ENCODE assay signal across 12 cellular contexts in genomic region chr20:37529214-37529967, GRCh38. TPM values are rescaled to one million over a fixed set of nuclear protein-coding genes. Genes with fewer than 3 reads are reported as not detected.
A peak's percentile ranks its signal among the peaks of the same experiment; 100 is the strongest.
DNase-seq lines count a peak whose midpoint lies in the region; ATAC-seq, FAIRE-seq and TF ChIP-seq lines count a peak whose summit lies in the region.
"Had no signal": no experiment of that assay in that cellular context is flagged by ENCODE, and none has a peak within 500 bp of the region (broad histone marks: within the 10 kb centered on the region; RNA-seq: fewer than 3 reads in every experiment).

No MANE protein-coding gene starts in this region.

- H3K9me3 Mint-ChIP-seq in progenitor cell of endocrine pancreas (ENCODE audit: low read depth): no peaks in the 10 kb centered on the region

- TF ChIP-seq RAD21 in K562 (CRISPR knock-in tag; conservative IDR thresholded peaks at IDR 0.05 in 1 of 2, IDR thresholded peaks at IDR 0.05 in 1 of 2): peak; percentile 31 to 50

- TF ChIP-seq CTCF in K562 (IDR thresholded peaks at IDR 0.05 in 2 of 3, conservative IDR thresholded peaks at IDR 0.05 in 1 of 3; ENCODE audit: insufficient read depth in 2 of 3, low read depth in 1 of 3, low read length in 3 of 3) (peak; percentile 19 to 53 (median 40); a peak in 3 of 6 replicates), progenitor cell of endocrine pancreas (IDR thresholded peaks at IDR 0.05; ENCODE audit: unreplicated experiment) (no peak), brain microvascular endothelial cell (IDR thresholded peaks at IDR 0.05; ENCODE audit: low read depth, low read length, missing control alignments) (no peak)

- H3K4me1 ChIP-seq in K562 (replicated peaks in 1 of 2; ENCODE audit: control insufficient read depth in 2 of 2, insufficient read depth in 2 of 2, low read length in 2 of 2): peaks cover 24 to 30% of the 10 kb centered on the region in 2 experiments

- peaks cover 31% of the 10 kb centered on the region for H3K79me2 ChIP-seq in K562 (ENCODE audit: control insufficient read depth, insufficient read depth, low read length)

- WGBS in K562 (ENCODE audit: insufficient coverage, low coverage, missing lambda C conversion rate): 67% methylated on average over 8 of the region's 8 CpGs

- no TSS peak for BruUV-seq in K562 (replicated peaks; lab: Mats Ljungman, UMichigan)

- CTCF ChIA-PET in K562 (lab: Yijun Ruan, JAX; ENCODE audit: low intra/inter-chr PET ratio): interaction anchor here (1.6 kb wide), 1 partner anchor 337 kb away, joined by 3 read pairs; no protein-coding TSS in a partner anchor

- peak overlapping the region; percentile 88 for H3K4me3 Mint-ChIP-seq in progenitor cell of endocrine pancreas (ENCODE audit: low read depth)

- no peak for TF ChIP-seq EP300 in K562 (IDR thresholded peaks at IDR 0.05; ENCODE audit: low read length)

- TF ChIP-seq POLR2A in K562 (conservative IDR thresholded peaks at IDR 0.05): no peak

- ATAC-seq in K562: no peak

- in situ Hi-C loops in K562 (cut with MboI) (loop anchor here (5.0 kb wide), 1 partner anchor 257 kb away; no protein-coding TSS in a partner anchor), brain microvascular endothelial cell (cut with HindIII; ENCODE audit: low pct_ligation_motif_present, low sequenced_read_pairs) (loop anchor here (25.0 kb wide), 1 partner anchor 267 kb away; the partner anchor contains the start of gene GHRH)

- POLR2A ChIA-PET in K562 (lab: Yijun Ruan, JAX): interaction anchor here (0.6 to 1.0 kb wide), 2 partner anchors 150 to 210 kb away, joined by 3 read pairs; no protein-coding TSS in a partner anchor

- peak overlapping the region; percentile 56 for H3K27ac Mint-ChIP-seq in progenitor cell of endocrine pancreas

- no peaks in the 10 kb centered on the region for H3K27me3 ChIP-seq in K562 (ENCODE audit: control insufficient read depth in 2 of 2, insufficient read depth in 2 of 2, low read length in 2 of 2)
- no peaks in the 10 kb centered on the region for H3K27me3 ChIP-seq in brain microvascular endothelial cell (replicated peaks)
- H3K27me3 ChIP-seq: vagina had no signal

- H3K9ac ChIP-seq in K562 (ENCODE audit: insufficient read depth in 1 of 2, low read depth in 2 of 2, low read length in 2 of 2): no peak overlapping the region

- H3K4me2 ChIP-seq in K562 (ENCODE audit: insufficient read depth, low read length): no peak overlapping the region; the same call in 1 of the 2 replicates

- peaks cover 4% of the 10 kb centered on the region for H3K9me1 ChIP-seq in K562 (ENCODE audit: control insufficient read depth, insufficient read depth, low read length)

- FAIRE-seq in K562 (lab: Jason Lieb, UNC): no peak
- FAIRE-seq: islet of Langerhans, TTC549 had no signal

- H2AFZ ChIP-seq in K562 (ENCODE audit: low read depth, low read length): peak overlapping the region; percentile 13; the same call in 1 of the 2 replicates

- H3K36me3 ChIP-seq in K562 (ENCODE audit: control insufficient read depth, insufficient read depth, low read length) (0 out of 3 replicates have a peak, but pooled peaks cover 5% of the 10 kb centered on the region), brain microvascular endothelial cell (replicated peaks) (no peaks in the 10 kb centered on the region)
- H3K36me3 ChIP-seq: vagina had no signal

- intact Hi-C loops in K562 (cut with micrococcal nuclease): loop anchor here (2.0 to 5.0 kb wide), 2 partner anchors 137 to 247 kb away; no protein-coding TSS in a partner anchor

- no peaks in the 10 kb centered on the region for H3K36me3 Mint-ChIP-seq in progenitor cell of endocrine pancreas (ENCODE audit: insufficient read depth)

- H3K4me1 Mint-ChIP-seq in progenitor cell of endocrine pancreas (ENCODE audit: low read depth): peaks cover 34% of the 10 kb centered on the region

- DNase-seq in activated CD8-positive, alpha-beta memory T cell treated with anti-CD3 and anti-CD28 coated beads for 24 hours: peak; percentile 53
- DNase-seq in activated CD8-positive, alpha-beta memory T cell treated with anti-CD3 and anti-CD28 coated beads, Interleukin-2, amount 50 U/mL, for 4 hours: no peak
- DNase-seq in MV-4-11 (lab: John Stamatoyannopoulos, UW) (peak; percentile 24), K562 (ENCODE audit: extremely low read depth in 1 of 4, low spot score in 3 of 4) (peak in 2 of 4 experiments; percentile 16 to 41), progenitor cell of endocrine pancreas (ENCODE audit: low spot score, unreplicated experiment) (no peak), amniotic stem cell (lab: John Stamatoyannopoulos, UW) (no peak), NCI-H128 (lab: John Stamatoyannopoulos, UW; ENCODE audit: unreplicated experiment) (no peak), brain microvascular endothelial cell (no peak)

- no peaks in the 10 kb centered on the region; the same call in 1 of the 2 replicates for H4K20me1 ChIP-seq in K562 (replicated peaks; ENCODE audit: control insufficient read depth, insufficient read depth, low read length)

- H3K27ac ChIP-seq in K562 (ENCODE audit: extremely low read depth, low read depth, low read length): no peak overlapping the region
- H3K27ac ChIP-seq in brain microvascular endothelial cell: no peak overlapping the region

- no peak overlapping the region for H3K4me3 ChIP-seq in K562
- H3K4me3 ChIP-seq in brain microvascular endothelial cell (ENCODE audit: low read depth, low read length): no peak overlapping the region

- no peaks in the 10 kb centered on the region for H3K27me3 Mint-ChIP-seq in progenitor cell of endocrine pancreas

- no peaks in the 10 kb centered on the region for H3K9me3 ChIP-seq in K562 (replicated peaks; ENCODE audit: control insufficient read depth, insufficient read depth, low read depth, low read length)
- H3K9me3 ChIP-seq: vagina had no signal

TF ChIP-seq in K562, 482 proteins besides CTCF, POLR2A, EP300 and RAD21 (continues in another document):
- no peak for TF ChIP-seq CBFA2T2 (conservative IDR thresholded peaks at IDR 0.05)
- TF ChIP-seq NRF1 (conservative IDR thresholded peaks at IDR 0.05 in 1 of 2, IDR thresholded peaks at IDR 0.05 in 1 of 2): 0 out of 4 replicates have a peak, but pooled peaks of 1 of the 2 experiments have one; percentile 10
- TF ChIP-seq PKNOX1 (IDR thresholded peaks at IDR 0.05): peak; percentile 44
- TF ChIP-seq MYC (IDR thresholded peaks at IDR 0.05; ENCODE audit: low read depth, low read length): no peak
- TF ChIP-seq MYC (CRISPR knock-in tag; IDR thresholded peaks at IDR 0.05; ENCODE audit: borderline replicate concordance, low read depth): no peak
- TF ChIP-seq YY1 (IDR thresholded peaks at IDR 0.05; ENCODE audit: borderline replicate concordance in 1 of 3, control insufficient read depth in 1 of 3, extremely low read depth in 1 of 3, insufficient read depth in 3 of 3, insufficient read length in 1 of 3, insufficient replicate concordance in 2 of 3, low read depth in 1 of 3, low read length in 2 of 3): peak in 1 of 3 experiments; percentile 46

RNA-seq across cellular contexts. Expression of gene BLCAP, which starts 1.7 kb away (rescaled TPM):
- total RNA-seq in K562 (2011; cell fraction: chromatin; rRNA removed; ENCODE audit: low replicate concordance): 43.7 and 53.8 TPM in 2 replicates
- 36.5 and 40.0 TPM in 2 replicates for total RNA-seq in K562 (2011; cell fraction: nucleolus; rRNA removed)
- 62.1 and 86.8 TPM in 2 replicates for total RNA-seq in K562 (2011; cell fraction: nucleoplasm; rRNA removed)
- total RNA-seq in K562 (2014; rRNA removed): 20.6 and 24.2 TPM in 2 replicates
- 19.6 and 21.0 TPM in 2 replicates for total RNA-seq in K562 (2014; rRNA removed; fragmentation: Illumina TruSeq; extraction: Trizol)
- 26.4 and 27.6 TPM in 2 replicates for total RNA-seq in K562 (2015; rRNA removed; fragmentation: Illumina TruSeq; extraction: Trizol)
- total RNA-seq in K562 (2021): 30.1 and 34.0 TPM in 2 replicates
- 29.6 and 41.5 TPM in 2 replicates for polyA plus RNA-seq in K562 (2011; rRNA removed)
- 47.2 and 47.4 TPM in 2 replicates for polyA plus RNA-seq in K562 (2011; cell fraction: cytosol; rRNA removed)
- polyA plus RNA-seq in K562 (2011; cell fraction: nucleus; rRNA removed): 31.4 and 37.8 TPM in 2 replicates
- 25.2 and 30.6 TPM in 2 replicates for polyA plus RNA-seq in K562 (2012)
- 31.5 and 31.9 TPM in 2 replicates for polyA plus RNA-seq in K562 (2014; fragmentation: Illumina TruSeq; extraction: Trizol)
- 10 to 100 TPM; 16.9 to 17.3 TPM for polyA plus RNA-seq in K562 (2014; fragmentation: Nextera tagmentation; extraction: Ambion mirVana)
- polyA plus RNA-seq in K562 (2014; rRNA removed): 37.1 and 38.9 TPM in 2 replicates
- 23.6 and 40.0 TPM in 2 replicates for polyA minus RNA-seq in K562 (2011; rRNA and poly(A)+ RNA removed)
- 11.2 and 17.5 TPM in 2 replicates for polyA minus RNA-seq in K562 (2011; cell fraction: cytosol; rRNA and poly(A)+ RNA removed)
- polyA minus RNA-seq in K562 (2011; cell fraction: nucleus; rRNA and poly(A)+ RNA removed): 9.4 and 10.1 TPM in 2 replicates
- total RNA-seq in progenitor cell of endocrine pancreas: 42.7 and 46.4 TPM in 2 replicates

RNA-seq across cellular contexts. Expression of gene NNAT, which starts 8.3 kb away (rescaled TPM):
- not detected in 2 replicates for total RNA-seq in K562 (2011; cell fraction: chromatin; rRNA removed; ENCODE audit: low replicate concordance)
- total RNA-seq in K562 (2011; cell fraction: nucleolus; rRNA removed): not detected in 2 replicates
- total RNA-seq in K562 (2011; cell fraction: nucleoplasm; rRNA removed): not detected in 2 replicates
- total RNA-seq in K562 (2014; rRNA removed): not detected in 2 replicates
- not detected in 2 replicates for total RNA-seq in K562 (2014; rRNA removed; fragmentation: Illumina TruSeq; extraction: Trizol)
- not detected in 2 replicates for total RNA-seq in K562 (2015; rRNA removed; fragmentation: Illumina TruSeq; extraction: Trizol)
- total RNA-seq in K562 (2021): 0.13 TPM in 1 of 2 replicates, not detected in the other
- not detected in 2 replicates for polyA plus RNA-seq in K562 (2011; rRNA removed)
- polyA plus RNA-seq in K562 (2011; cell fraction: cytosol; rRNA removed): not detected in 2 replicates
- not detected in 2 replicates for polyA plus RNA-seq in K562 (2011; cell fraction: nucleus; rRNA removed)
- polyA plus RNA-seq in K562 (2012): 0.34 and 0.64 TPM in 2 replicates
- polyA plus RNA-seq in K562 (2014; fragmentation: Illumina TruSeq; extraction: Trizol): not detected in 2 replicates
- not detected for polyA plus RNA-seq in K562 (2014; fragmentation: Nextera tagmentation; extraction: Ambion mirVana)
- not detected in 2 replicates for polyA plus RNA-seq in K562 (2014; rRNA removed)
- polyA minus RNA-seq in K562 (2011; rRNA and poly(A)+ RNA removed): not detected in 2 replicates
- not detected in 2 replicates for polyA minus RNA-seq in K562 (2011; cell fraction: cytosol; rRNA and poly(A)+ RNA removed)
- polyA minus RNA-seq in K562 (2011; cell fraction: nucleus; rRNA and poly(A)+ RNA removed): not detected in 2 replicates
- 79.2 and 87.4 TPM in 2 replicates for total RNA-seq in progenitor cell of endocrine pancreas
- total RNA-seq: NCI-H460 had no signal

Comparison
In these comparisons a context has a peak if more than half of its experiments do, and no peak if none do; other contexts are left out.
1. DNase-seq: peak in activated CD8-positive, alpha-beta memory T cell treated with anti-CD3 and anti-CD28 coated beads for 24 hours (single experiment) and MV-4-11 (single experiment); none in activated CD8-positive, alpha-beta memory T cell treated with anti-CD3 and anti-CD28 coated beads, Interleukin-2, amount 50 U/mL, for 4 hours (single experiment), progenitor cell of endocrine pancreas (single experiment), amniotic stem cell (single experiment), NCI-H128 (single experiment) and brain microvascular endothelial cell (single experiment).
2. CTCF ChIP-seq: peak in K562 (3 of 3); none in progenitor cell of endocrine pancreas (single experiment) and brain microvascular endothelial cell (single experiment).
3. RNA of gene NNAT, which starts 8.3 kb away (total RNA-seq): 79.2 to 87.4 TPM in progenitor cell of endocrine pancreas; 0.13 TPM in K562; every median in the first group is over 10 times any median in the second.